1 cellular context compared by ENCODE assay signal in genomic region chr18:76306685-76307292, GRCh38.
TF ChIP-seq lines count a peak whose summit lies in the region.

No MANE protein-coding gene starts in this region.

TF ChIP-seq in HepG2, 621 proteins besides CTCF, POLR2A, EP300 and RAD21 (continued from another document):
- TF ChIP-seq, protein P1, sequence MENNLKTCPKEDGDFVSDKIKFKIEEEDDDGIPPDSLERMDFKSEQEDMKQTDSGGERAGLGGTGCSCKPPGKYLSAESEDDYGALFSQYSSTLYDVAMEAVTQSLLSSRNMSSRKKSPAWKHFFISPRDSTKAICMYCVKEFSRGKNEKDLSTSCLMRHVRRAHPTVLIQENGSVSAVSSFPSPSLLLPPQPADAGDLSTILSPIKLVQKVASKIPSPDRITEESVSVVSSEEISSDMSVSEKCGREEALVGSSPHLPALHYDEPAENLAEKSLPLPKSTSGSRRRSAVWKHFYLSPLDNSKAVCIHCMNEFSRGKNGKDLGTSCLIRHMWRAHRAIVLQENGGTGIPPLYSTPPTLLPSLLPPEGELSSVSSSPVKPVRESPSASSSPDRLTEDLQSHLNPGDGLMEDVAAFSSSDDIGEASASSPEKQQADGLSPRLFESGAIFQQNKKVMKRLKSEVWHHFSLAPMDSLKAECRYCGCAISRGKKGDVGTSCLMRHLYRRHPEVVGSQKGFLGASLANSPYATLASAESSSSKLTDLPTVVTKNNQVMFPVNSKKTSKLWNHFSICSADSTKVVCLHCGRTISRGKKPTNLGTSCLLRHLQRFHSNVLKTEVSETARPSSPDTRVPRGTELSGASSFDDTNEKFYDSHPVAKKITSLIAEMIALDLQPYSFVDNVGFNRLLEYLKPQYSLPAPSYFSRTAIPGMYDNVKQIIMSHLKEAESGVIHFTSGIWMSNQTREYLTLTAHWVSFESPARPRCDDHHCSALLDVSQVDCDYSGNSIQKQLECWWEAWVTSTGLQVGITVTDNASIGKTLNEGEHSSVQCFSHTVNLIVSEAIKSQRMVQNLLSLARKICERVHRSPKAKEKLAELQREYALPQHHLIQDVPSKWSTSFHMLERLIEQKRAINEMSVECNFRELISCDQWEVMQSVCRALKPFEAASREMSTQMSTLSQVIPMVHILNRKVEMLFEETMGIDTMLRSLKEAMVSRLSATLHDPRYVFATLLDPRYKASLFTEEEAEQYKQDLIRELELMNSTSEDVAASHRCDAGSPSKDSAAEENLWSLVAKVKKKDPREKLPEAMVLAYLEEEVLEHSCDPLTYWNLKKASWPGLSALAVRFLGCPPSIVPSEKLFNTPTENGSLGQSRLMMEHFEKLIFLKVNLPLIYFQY (CRISPR knock-in tag; IDR thresholded peaks at IDR 0.05; ENCODE audit: borderline replicate concordance), result no peak
- no peak for TF ChIP-seq AGO1 (IDR thresholded peaks at IDR 0.05; ENCODE audit: low read depth, low read length, poor library complexity, severe bottlenecking)
- no peak for TF ChIP-seq KAT8 (CRISPR knock-in tag; IDR thresholded peaks at IDR 0.05)
- TF ChIP-seq SMARCE1 (IDR thresholded peaks at IDR 0.05; ENCODE audit: borderline replicate concordance), result no peak
- no peak for TF ChIP-seq ARNT2 (CRISPR knock-in tag; IDR thresholded peaks at IDR 0.05; ENCODE audit: low read depth)
- no peak for TF ChIP-seq FOXA1 (IDR thresholded peaks at IDR 0.05)
- TF ChIP-seq FOXA1 (CRISPR knock-in tag; IDR thresholded peaks at IDR 0.05), result no peak
